In the genomic region with DNA sequence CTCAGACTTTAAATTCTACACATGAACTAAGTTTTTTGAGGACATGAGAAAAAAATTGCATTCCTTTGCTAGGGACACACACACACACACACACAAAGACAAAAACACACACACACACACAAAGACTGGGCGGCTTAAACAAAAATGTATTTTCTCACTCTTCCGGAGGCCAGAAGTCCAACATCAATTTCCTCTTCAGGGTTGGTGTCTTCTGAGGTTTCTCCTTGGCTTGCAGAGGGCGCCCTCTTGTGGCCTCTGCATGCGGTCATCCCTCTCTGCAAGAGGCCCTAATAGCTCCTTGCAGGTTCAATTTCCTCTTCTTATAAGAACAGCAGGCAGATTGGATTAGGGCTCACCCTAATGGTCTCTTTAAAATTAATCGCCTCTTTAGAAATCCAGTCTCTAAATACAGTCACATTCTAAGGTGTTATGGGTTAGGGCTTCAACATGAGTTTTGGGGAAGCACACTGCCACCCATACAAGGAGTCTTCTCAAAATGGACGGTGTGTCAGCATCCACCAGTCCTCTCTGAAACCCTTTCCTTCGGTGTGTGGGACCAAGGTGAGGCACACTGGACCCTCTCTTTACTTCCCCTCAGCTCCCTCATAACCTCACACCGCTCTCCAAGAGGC, we compare ENCODE assay signal across 8 cellular contexts.
DNase-seq lines count a peak whose midpoint lies in the region; ATAC-seq and TF ChIP-seq lines count a peak whose summit lies in the region.

No MANE protein-coding gene starts in this region.

- DNase-seq in AG09319 (ENCODE audit: extremely low read depth, low read depth) (peak; percentile 74), NCI-H2196 treated with DMSO at 0.1 percent for 48 hours (lab: John Stamatoyannopoulos, UW; ENCODE audit: unreplicated experiment) (peak; percentile 83), WTC11 (ENCODE audit: low spot score) (peak; percentile 89), caudate nucleus (lab: John Stamatoyannopoulos, UW) (peak in 59 of 61 donors; percentile 12 to 90 (median 62)), inferior parietal cortex (ENCODE audit: extremely low spot score) (peak; percentile 94)
- peak; percentile 62 to 78 for DNase-seq in stimulated activated CD4-positive, alpha-beta T cell treated with anti-CD3 and anti-CD28 coated beads, Interleukin-12 subunit alpha, Interleukin-12 subunit beta, amount 100 ng/mL, for 24 hours (ENCODE audit: low read depth in 2 of 2)

- CTCF ChIA-PET in WTC11 (lab: Charles Lee): interaction anchor here (0.6 to 6.5 kb wide), 109 partner anchors 10 to 604 kb away, joined by 3 to 124 read pairs (median 5); a partner anchor contains a TSS

- peak overlapping the region; percentile 91 for H3K27ac Mint-ChIP-seq in WTC11

- TF ChIP-seq CTCF in AG09319 (IDR thresholded peaks at IDR 0.05; ENCODE audit: low read depth, low read length): peak; percentile 99
- peak; percentile 92 for TF ChIP-seq CTCF in WTC11 (IDR thresholded peaks at IDR 0.05)

- peak overlapping the region; percentile 71 for H3K4me3 Mint-ChIP-seq in WTC11

- peak overlapping the region; percentile 55 for H3K27ac ChIP-seq in caudate nucleus (ENCODE audit: low read depth, low read length)

- ATAC-seq in GM18907 (IDR thresholded peaks at IDR 0.05; ENCODE audit: unreplicated experiment): peak; percentile 82
- peak; percentile 79 for ATAC-seq in HG03175 (IDR thresholded peaks at IDR 0.05; ENCODE audit: unreplicated experiment)
- peak; percentile 80 for ATAC-seq in WTC11

- H3K4me1 Mint-ChIP-seq in WTC11: peaks cover 23% of the 10 kb centered on the region

- no peaks in the 10 kb centered on the region for H3K27me3 Mint-ChIP-seq in WTC11 (ENCODE audit: low read depth)

- H3K36me3 Mint-ChIP-seq in WTC11: no peaks in the 10 kb centered on the region

- H3K9me3 Mint-ChIP-seq in WTC11: no peaks in the 10 kb centered on the region

- POLR2A ChIA-PET in WTC11 (lab: Charles Lee): interaction anchor here (0.6 to 0.7 kb wide), 3 partner anchors 19 to 513 kb away, joined by 3 to 8 read pairs (median 4); no protein-coding TSS in a partner anchor

TF ChIP-seq in WTC11, 78 proteins besides CTCF, POLR2A, EP300 and RAD21:
- TF ChIP-seq ZNF671 (CRISPR knock-in tag; IDR thresholded peaks at IDR 0.05) (no peak), TEAD4 (CRISPR knock-in tag; IDR thresholded peaks at IDR 0.05) (no peak), NFATC4 (CRISPR knock-in tag; IDR thresholded peaks at IDR 0.05) (no peak), ZNF232 (CRISPR knock-in tag; IDR thresholded peaks at IDR 0.05) (no peak), SP1 (CRISPR knock-in tag; conservative IDR thresholded peaks at IDR 0.05) (no peak), KAT7 (CRISPR knock-in tag; IDR thresholded peaks at IDR 0.05; ENCODE audit: borderline replicate concordance) (no peak), JUN (CRISPR knock-in tag; IDR thresholded peaks at IDR 0.05) (no peak), ELF4 (CRISPR knock-in tag; IDR thresholded peaks at IDR 0.05; ENCODE audit: low read depth) (no peak), ZNF121 (CRISPR knock-in tag; IDR thresholded peaks at IDR 0.05) (no peak), SMAD3 (CRISPR knock-in tag; IDR thresholded peaks at IDR 0.05; ENCODE audit: borderline replicate concordance) (no peak), FOXJ3 (CRISPR knock-in tag; IDR thresholded peaks at IDR 0.05; ENCODE audit: borderline replicate concordance) (no peak), TEAD1 (CRISPR knock-in tag; IDR thresholded peaks at IDR 0.05) (no peak), CBFB (CRISPR knock-in tag; IDR thresholded peaks at IDR 0.05; ENCODE audit: low read depth) (no peak), GABPB1 (CRISPR knock-in tag; IDR thresholded peaks at IDR 0.05) (no peak)
- TF ChIP-seq, protein P1, sequence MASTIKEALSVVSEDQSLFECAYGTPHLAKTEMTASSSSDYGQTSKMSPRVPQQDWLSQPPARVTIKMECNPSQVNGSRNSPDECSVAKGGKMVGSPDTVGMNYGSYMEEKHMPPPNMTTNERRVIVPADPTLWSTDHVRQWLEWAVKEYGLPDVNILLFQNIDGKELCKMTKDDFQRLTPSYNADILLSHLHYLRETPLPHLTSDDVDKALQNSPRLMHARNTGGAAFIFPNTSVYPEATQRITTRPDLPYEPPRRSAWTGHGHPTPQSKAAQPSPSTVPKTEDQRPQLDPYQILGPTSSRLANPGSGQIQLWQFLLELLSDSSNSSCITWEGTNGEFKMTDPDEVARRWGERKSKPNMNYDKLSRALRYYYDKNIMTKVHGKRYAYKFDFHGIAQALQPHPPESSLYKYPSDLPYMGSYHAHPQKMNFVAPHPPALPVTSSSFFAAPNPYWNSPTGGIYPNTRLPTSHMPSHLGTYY (CRISPR knock-in tag; IDR thresholded peaks at IDR 0.05): no peak
- TF ChIP-seq, protein P2, sequence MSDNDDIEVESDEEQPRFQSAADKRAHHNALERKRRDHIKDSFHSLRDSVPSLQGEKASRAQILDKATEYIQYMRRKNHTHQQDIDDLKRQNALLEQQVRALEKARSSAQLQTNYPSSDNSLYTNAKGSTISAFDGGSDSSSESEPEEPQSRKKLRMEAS (CRISPR knock-in tag; IDR thresholded peaks at IDR 0.05): no peak
- TF ChIP-seq, protein P3, sequence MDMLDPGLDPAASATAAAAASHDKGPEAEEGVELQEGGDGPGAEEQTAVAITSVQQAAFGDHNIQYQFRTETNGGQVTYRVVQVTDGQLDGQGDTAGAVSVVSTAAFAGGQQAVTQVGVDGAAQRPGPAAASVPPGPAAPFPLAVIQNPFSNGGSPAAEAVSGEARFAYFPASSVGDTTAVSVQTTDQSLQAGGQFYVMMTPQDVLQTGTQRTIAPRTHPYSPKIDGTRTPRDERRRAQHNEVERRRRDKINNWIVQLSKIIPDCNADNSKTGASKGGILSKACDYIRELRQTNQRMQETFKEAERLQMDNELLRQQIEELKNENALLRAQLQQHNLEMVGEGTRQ (CRISPR knock-in tag; IDR thresholded peaks at IDR 0.05): no peak
- TF ChIP-seq, protein P4, sequence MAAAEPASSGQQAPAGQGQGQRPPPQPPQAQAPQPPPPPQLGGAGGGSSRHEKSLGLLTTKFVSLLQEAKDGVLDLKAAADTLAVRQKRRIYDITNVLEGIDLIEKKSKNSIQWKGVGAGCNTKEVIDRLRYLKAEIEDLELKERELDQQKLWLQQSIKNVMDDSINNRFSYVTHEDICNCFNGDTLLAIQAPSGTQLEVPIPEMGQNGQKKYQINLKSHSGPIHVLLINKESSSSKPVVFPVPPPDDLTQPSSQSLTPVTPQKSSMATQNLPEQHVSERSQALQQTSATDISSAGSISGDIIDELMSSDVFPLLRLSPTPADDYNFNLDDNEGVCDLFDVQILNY (CRISPR knock-in tag; IDR thresholded peaks at IDR 0.05): no peak

Comparison
In these comparisons a context has a peak if more than half of its experiments do, and no peak if none do; other contexts are left out.
1. Peak in every context shown above with its lines: DNase-seq, ATAC-seq and H3K27ac ChIP-seq.